In genomic region chr12:120944645-120945217, GRCh38 we compare ENCODE assay signal across 8 cellular contexts. TPM values are rescaled to one million over a fixed set of nuclear protein-coding genes. Genes with fewer than 3 reads are reported as not detected.
DNase-seq lines count a peak whose midpoint lies in the region; ATAC-seq and TF ChIP-seq lines count a peak whose summit lies in the region.

No MANE protein-coding gene starts in this region.

- no peak overlapping the region for H3K4me3 Mint-ChIP-seq in neural crest cell

- H3K27me3 Mint-ChIP-seq in neural crest cell (ENCODE audit: low read depth) = peaks cover under 1% of the 10 kb centered on the region

- H3K27me3 ChIP-seq in thoracic aorta (replicated peaks; ENCODE audit: insufficient read depth) = no peaks in the 10 kb centered on the region

- no peak overlapping the region for H3K27ac Mint-ChIP-seq in neural crest cell (ENCODE audit: unreplicated experiment)

- no peaks in the 10 kb centered on the region for H3K36me3 ChIP-seq in thoracic aorta

- H3K4me3 ChIP-seq in epithelial cell of esophagus (ENCODE audit: low read length) (no peak overlapping the region), thoracic aorta (no peak overlapping the region)

- ATAC-seq in thoracic aorta (ENCODE audit: insufficient number of reproducible peaks, low FRiP score, low read depth) = no peak

- DNase-seq in NCI-H510A treated with DMSO at 0.1 percent for 48 hours (lab: John Stamatoyannopoulos, UW) = peak; percentile 24
- no peak for DNase-seq in NCI-H510A (lab: John Stamatoyannopoulos, UW)
- DNase-seq in NCI-H345 (lab: John Stamatoyannopoulos, UW) = peak; percentile 22
- peak; percentile 88 for DNase-seq in activated CD8-positive, alpha-beta memory T cell treated with anti-CD3 and anti-CD28 coated beads for 24 hours
- peak; percentile 65 for DNase-seq in epithelial cell of esophagus (ENCODE audit: low read depth)
- DNase-seq in neural crest cell (ENCODE audit: low read depth, low spot score) = peak; percentile 67
- DNase-seq in thoracic aorta (ENCODE audit: low spot score) = no peak
- no peak for DNase-seq in COR-L47 (lab: John Stamatoyannopoulos, UW)

- H3K36me3 Mint-ChIP-seq in neural crest cell (ENCODE audit: low read depth) = no peaks in the 10 kb centered on the region

- no peaks in the 10 kb centered on the region for H3K4me1 ChIP-seq in thoracic aorta (ENCODE audit: control insufficient read depth in 1 of 2, low read depth in 2 of 2)

- no peaks in the 10 kb centered on the region for H3K9me3 ChIP-seq in thoracic aorta

- H3K27ac ChIP-seq in thoracic aorta = no peak overlapping the region

- H3K4me1 Mint-ChIP-seq in neural crest cell = peaks cover 4% of the 10 kb centered on the region

- TF ChIP-seq CTCF in epithelial cell of esophagus (IDR thresholded peaks at IDR 0.05; ENCODE audit: insufficient read depth, low read depth, low read length, missing control alignments) (peak; percentile 83), neural crest cell (conservative IDR thresholded peaks at IDR 0.05) (peak; percentile 81), thoracic aorta (IDR thresholded peaks at IDR 0.05) (peak; percentile 62)

- no peaks in the 10 kb centered on the region for H3K9me3 Mint-ChIP-seq in neural crest cell

RNA-seq across cellular contexts. Expression of gene HNF1A, which starts 33.6 kb away (rescaled TPM):
- total RNA-seq in neural crest cell (not detected in 2 replicates), thoracic aorta (under 1 TPM in 1 of 2 donors, not detected in 1; 0.49 TPM)

RNA-seq across cellular contexts. Expression of gene SPPL3, which starts 40.6 kb away (rescaled TPM):
- 56.8 and 65.1 TPM in 2 replicates for total RNA-seq in neural crest cell
- 10 to 100 TPM; 23.7 to 24.8 TPM for total RNA-seq in thoracic aorta

Comparison
In these comparisons a context has a peak if more than half of its experiments do, and no peak if none do; other contexts are left out.
1. DNase-seq: peak in NCI-H510A treated with DMSO at 0.1 percent for 48 hours (single experiment), NCI-H345 (single experiment), activated CD8-positive, alpha-beta memory T cell treated with anti-CD3 and anti-CD28 coated beads for 24 hours (single experiment), epithelial cell of esophagus (single experiment) and neural crest cell (single experiment); none in NCI-H510A (single experiment), thoracic aorta (single experiment) and COR-L47 (single experiment).
2. Peak in every context shown above with its lines, with median percentiles within 50 percentile points of each other: CTCF ChIP-seq.